Comparison of ENCODE assay signal across 8 cellular contexts in the genomic region with DNA sequence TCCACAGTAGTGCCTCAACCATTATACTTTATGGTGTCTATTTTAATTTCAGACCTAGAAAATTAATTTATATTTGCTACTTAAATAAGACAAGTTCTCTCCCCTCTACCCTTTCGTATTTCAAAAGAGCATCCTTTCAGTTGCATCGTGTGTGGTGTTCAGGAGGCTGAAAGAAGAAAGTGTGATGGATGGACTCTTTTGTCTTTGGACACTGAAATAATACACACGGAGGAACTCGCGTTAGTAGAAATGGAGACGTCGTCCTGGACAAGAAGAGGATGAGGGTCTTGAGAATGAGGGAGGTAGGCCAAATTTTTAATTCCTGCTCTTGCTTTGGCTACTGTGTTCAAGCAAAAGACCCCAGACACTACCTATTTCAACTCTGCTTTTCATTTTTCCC. TPM values are rescaled to one million over a fixed set of nuclear protein-coding genes. Genes with fewer than 3 reads are reported as not detected.
DNase-seq lines count a peak whose midpoint lies in the region; ATAC-seq and TF ChIP-seq lines count a peak whose summit lies in the region.

No MANE protein-coding gene starts in this region.

- H3K4me1 ChIP-seq in iPS-20b (ENCODE audit: insufficient read depth, low read length): peaks cover 3% of the 10 kb centered on the region; the same call in 1 of the 2 replicates

- peaks cover 7% of the 10 kb centered on the region; the same call in 1 of the 2 replicates for H3K27me3 ChIP-seq in iPS-20b (ENCODE audit: insufficient read depth, low read length)

- peaks cover 8% of the 10 kb centered on the region for H3K27me3 Mint-ChIP-seq in T-helper 1 cell treated with Interleukin-12 subunit alpha and Interleukin-12 subunit beta and Interleukin-4 antibody, amounts not matched to agents 30 μg/mL and 1 μg/mL, for 36 hours (ENCODE audit: low read depth)
- no peaks in the 10 kb centered on the region for H3K27me3 Mint-ChIP-seq in activated B cell treated with CpG ODN at 0.5 μM for 24 hours

- no peaks in the 10 kb centered on the region for H3K36me3 ChIP-seq in iPS-20b (ENCODE audit: insufficient read depth, low read depth, low read length)

- CTCF ChIA-PET in activated B cell treated with CpG ODN at 0.5 μM for 24 hours (lab: Charles Lee): no interaction called here

- peaks cover 24% of the 10 kb centered on the region for H3K36me3 Mint-ChIP-seq in T-helper 1 cell treated with Interleukin-12 subunit alpha and Interleukin-12 subunit beta and Interleukin-4 antibody, amounts not matched to agents 30 μg/mL and 1 μg/mL, for 36 hours (ENCODE audit: low read depth)
- peaks cover 6% of the 10 kb centered on the region for H3K36me3 Mint-ChIP-seq in activated B cell treated with CpG ODN at 0.5 μM for 24 hours (ENCODE audit: low read depth)

- TF ChIP-seq CTCF in activated B cell treated with CpG ODN at 0.5 μM for 24 hours (IDR thresholded peaks at IDR 0.05): no peak

- no peaks in the 10 kb centered on the region for H3K9me3 Mint-ChIP-seq in T-helper 1 cell treated with Interleukin-12 subunit alpha and Interleukin-12 subunit beta and Interleukin-4 antibody, amounts not matched to agents 30 μg/mL and 1 μg/mL, for 36 hours
- peaks cover 3% of the 10 kb centered on the region for H3K9me3 Mint-ChIP-seq in activated B cell treated with CpG ODN at 0.5 μM for 24 hours

- H3K27ac Mint-ChIP-seq in T-helper 1 cell treated with Interleukin-12 subunit alpha and Interleukin-12 subunit beta and Interleukin-4 antibody, amounts not matched to agents 30 μg/mL and 1 μg/mL, for 36 hours: peak overlapping the region; percentile 87
- peak overlapping the region; percentile 93 for H3K27ac Mint-ChIP-seq in activated B cell treated with CpG ODN at 0.5 μM for 24 hours

- POLR2A ChIA-PET in activated B cell treated with CpG ODN at 0.5 μM for 24 hours (lab: Charles Lee): interaction anchor here (0.5 to 7.4 kb wide), 8 partner anchors 11 to 330 kb away, joined by 3 to 96 read pairs (median 4); a partner anchor contains a TSS

- ATAC-seq in activated B cell treated with CpG ODN at 0.5 μM for 24 hours (ENCODE audit: low read depth) (no peak), HG02642 (IDR thresholded peaks at IDR 0.05; ENCODE audit: poor library complexity, unreplicated experiment) (no peak), GM21528 (IDR thresholded peaks at IDR 0.05; ENCODE audit: low FRiP score, unreplicated experiment) (no peak)

- intact Hi-C loops in activated B cell treated with CpG ODN at 0.5 μM for 24 hours (cut with micrococcal nuclease): loop anchor here (1.0 to 5.0 kb wide), 7 partner anchors 194 to 564 kb away; a partner anchor contains a TSS

- H3K9ac ChIP-seq in iPS-20b (ENCODE audit: low read depth, low read length): peak overlapping the region; percentile 77; the same call in 1 of the 2 replicates

- H3K4me1 Mint-ChIP-seq in T-helper 1 cell treated with Interleukin-12 subunit alpha and Interleukin-12 subunit beta and Interleukin-4 antibody, amounts not matched to agents 30 μg/mL and 1 μg/mL, for 36 hours (ENCODE audit: low read depth): peaks cover 35% of the 10 kb centered on the region
- peaks cover 48% of the 10 kb centered on the region for H3K4me1 Mint-ChIP-seq in activated B cell treated with CpG ODN at 0.5 μM for 24 hours

- peak overlapping the region; percentile 94 for H3K4me3 Mint-ChIP-seq in T-helper 1 cell treated with Interleukin-12 subunit alpha and Interleukin-12 subunit beta and Interleukin-4 antibody, amounts not matched to agents 30 μg/mL and 1 μg/mL, for 36 hours
- peak overlapping the region; percentile 93 for H3K4me3 Mint-ChIP-seq in activated B cell treated with CpG ODN at 0.5 μM for 24 hours

- H3K9me3 ChIP-seq in iPS-20b (ENCODE audit: insufficient read depth, low read depth, low read length): no peaks in the 10 kb centered on the region

- DNase-seq in T-helper 1 cell: no peak
- no peak for DNase-seq in activated B cell treated with CpG ODN at 0.5 μM for 24 hours
- peak; percentile 18 for DNase-seq in superior temporal gyrus (ENCODE audit: extremely low spot score)
- no peak for DNase-seq in germinal center (ENCODE audit: low spot score)

- no peak overlapping the region for H3K27ac ChIP-seq in iPS-20b (ENCODE audit: low read length)

- peak overlapping the region; percentile 81 for H3K4me3 ChIP-seq in iPS-20b (ENCODE audit: low read length)

RNA-seq across cellular contexts. Expression of a gene that starts 0.9 kb away (rescaled TPM):
- total RNA-seq in activated B cell treated with CpG ODN at 0.5 μM for 24 hours: 29.9 and 31.3 TPM in 2 replicates

RNA-seq across cellular contexts. Expression of a gene that starts 1.2 kb away (rescaled TPM):
- total RNA-seq in activated B cell treated with CpG ODN at 0.5 μM for 24 hours: 0.71 and 1.00 TPM in 2 replicates

RNA-seq across cellular contexts. Expression of a gene that starts 47.4 kb away (rescaled TPM):
- 0.27 and 1.0 TPM in 2 replicates for total RNA-seq in activated B cell treated with CpG ODN at 0.5 μM for 24 hours

RNA-seq across cellular contexts. Expression of a gene that starts 55.1 kb away (rescaled TPM):
- 17.5 and 22.2 TPM in 2 replicates for total RNA-seq in activated B cell treated with CpG ODN at 0.5 μM for 24 hours

RNA-seq across cellular contexts. Expression of a gene that starts 55.3 kb away (rescaled TPM):
- 28.7 and 30.8 TPM in 2 replicates for total RNA-seq in activated B cell treated with CpG ODN at 0.5 μM for 24 hours
